Comparison of ENCODE assay signal across 6 cellular contexts in the genomic region with DNA sequence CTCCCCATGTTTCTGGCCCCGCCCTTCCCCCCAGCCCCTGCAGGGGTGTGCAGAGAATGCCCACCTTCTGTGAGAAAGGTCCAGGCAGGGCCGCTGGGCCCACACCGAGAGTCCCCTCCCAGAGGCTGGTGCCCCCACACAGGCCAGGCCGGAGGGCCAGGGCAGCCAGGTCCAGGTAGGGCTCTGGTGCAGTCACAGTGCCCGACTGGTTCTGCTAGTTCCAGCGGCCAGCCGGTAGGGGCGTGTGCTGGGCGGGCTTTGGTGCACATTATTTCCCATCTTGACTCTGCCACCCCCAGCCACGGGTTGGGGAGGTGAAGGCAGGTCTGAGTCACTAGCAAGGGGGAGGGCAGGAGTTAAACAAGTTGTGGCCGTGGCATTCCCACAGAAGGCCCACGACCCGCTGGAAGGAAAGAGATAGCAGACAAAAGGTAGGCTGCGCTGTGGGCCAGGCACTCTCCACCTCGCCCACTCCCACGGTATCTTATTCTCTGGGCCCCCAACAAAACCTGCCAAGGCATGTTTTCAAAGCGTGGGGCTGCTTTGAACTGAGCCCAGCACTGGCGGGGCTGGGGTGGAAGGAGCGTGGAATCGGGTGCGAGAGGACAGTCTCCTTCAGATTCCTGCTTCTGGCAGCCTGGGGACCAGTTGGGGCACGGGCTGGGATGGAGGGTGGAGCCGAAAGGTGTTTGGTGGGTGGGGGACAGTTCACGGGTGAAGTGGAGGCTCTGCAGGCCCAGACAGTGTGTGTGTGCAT. TPM values are rescaled to one million over a fixed set of nuclear protein-coding genes. Genes with fewer than 3 reads are reported as not detected.
DNase-seq lines count a peak whose midpoint lies in the region; ATAC-seq and TF ChIP-seq lines count a peak whose summit lies in the region.

No MANE protein-coding gene starts in this region.

- ATAC-seq in body of pancreas (peak; percentile 82), HG02973 (IDR thresholded peaks at IDR 0.05; ENCODE audit: unreplicated experiment) (no peak)

- no peaks in the 10 kb centered on the region for H3K79me1 ChIP-seq in neuronal stem cell (ENCODE audit: low read depth, low read length)

- H3K4ac ChIP-seq in neuronal stem cell (ENCODE audit: low read length): no peak overlapping the region

- no peaks in the 10 kb centered on the region for H3K27me3 ChIP-seq in body of pancreas
- peaks cover 2 to 69% (median 26%) of the 10 kb centered on the region in 3 experiments for H3K27me3 ChIP-seq in neuronal stem cell (ENCODE audit: control insufficient read depth in 3 of 3, insufficient read depth in 3 of 3, low read depth in 1 of 3, low read length in 3 of 3)

- H3K23ac ChIP-seq in neuronal stem cell (ENCODE audit: low read depth, low read length, poor library complexity): peak overlapping the region; percentile 48

- 6 to 10% methylated on average over 15 to 24 of the region's 24 CpGs for WGBS in body of pancreas, 2 donors
- no CpG with 5 or more reads among the region's 24 CpGs for WGBS in neuronal stem cell (ENCODE audit: extremely low coverage in 2 of 2, insufficient read length in 2 of 2, insufficient replicate concordance in 1 of 2), 2 donors

- H3K9ac ChIP-seq in neuronal stem cell (ENCODE audit: low read depth, low read length, poor library complexity): peak overlapping the region; percentile 26

- H3K36me3 ChIP-seq in body of pancreas (replicated peaks in 1 of 2; ENCODE audit: insufficient read depth in 1 of 2, low read depth in 2 of 2) (peaks cover 5% of the 10 kb centered on the region in 2 donors), neuronal stem cell (replicated peaks in 1 of 2; ENCODE audit: control insufficient read depth in 2 of 2, insufficient read depth in 2 of 2, low read length in 2 of 2) (no peaks in the 10 kb centered on the region)

- DNase-seq in HT-29 (ENCODE audit: low spot score): peak; percentile 86
- peak; percentile 80 to 89 (median 82) for DNase-seq in body of pancreas
- no peak for DNase-seq in neuronal stem cell (ENCODE audit: low spot score)
- no peak for DNase-seq in OCI-M1 (lab: John Stamatoyannopoulos, UW)
- DNase-seq in KG1 (lab: John Stamatoyannopoulos, UW): no peak

- H3K18ac ChIP-seq in neuronal stem cell (ENCODE audit: low read length): peak overlapping the region; percentile 91

- no peak overlapping the region for H2BK120ac ChIP-seq in neuronal stem cell (ENCODE audit: low read depth, low read length)

- no peak overlapping the region for H4K8ac ChIP-seq in neuronal stem cell (ENCODE audit: low read depth, low read length)

- no peak overlapping the region for H3K4me2 ChIP-seq in neuronal stem cell (ENCODE audit: insufficient read depth, low read length, poor library complexity, severe bottlenecking)

- H4K91ac ChIP-seq in neuronal stem cell (ENCODE audit: low read depth, low read length, poor library complexity): no peak overlapping the region

- H2BK5ac ChIP-seq in neuronal stem cell (ENCODE audit: low read length): peak overlapping the region; percentile 59

- peaks cover 79% of the 10 kb centered on the region for H3K4me1 ChIP-seq in body of pancreas
- H3K4me1 ChIP-seq in neuronal stem cell (ENCODE audit: control insufficient read depth in 2 of 2, insufficient read depth in 1 of 2, low read depth in 1 of 2, low read length in 2 of 2): peaks cover 28 to 32% of the 10 kb centered on the region in 2 donors

- H3K14ac ChIP-seq in neuronal stem cell (ENCODE audit: low read length): peak overlapping the region; percentile 25

- intact Hi-C loops in body of pancreas (cut with DNase I): loop anchor here (5.0 kb wide), 1 partner anchor 52 kb away; no protein-coding TSS in a partner anchor

- H3K9me3 ChIP-seq in body of pancreas (no peaks in the 10 kb centered on the region), neuronal stem cell (replicated peaks in 1 of 2; ENCODE audit: control insufficient read depth in 2 of 2, insufficient read depth in 1 of 2, low read depth in 1 of 2, low read length in 2 of 2) (no peaks in the 10 kb centered on the region)

- peak overlapping the region; percentile 83 for H2AK5ac ChIP-seq in neuronal stem cell (ENCODE audit: low read depth, low read length)

- H2BK15ac ChIP-seq in neuronal stem cell (ENCODE audit: low read length): peak overlapping the region; percentile 62

- no peak overlapping the region for H3K4me3 ChIP-seq in body of pancreas
- no peak overlapping the region for H3K4me3 ChIP-seq in neuronal stem cell (ENCODE audit: low read length in 2 of 2)

- peak; percentile 36 to 79 (median 62) for TF ChIP-seq CTCF in body of pancreas (IDR thresholded peaks at IDR 0.05)

- H3K27ac ChIP-seq in body of pancreas: peak overlapping the region; percentile 79 to 96 (median 90)
- H3K27ac ChIP-seq in neuronal stem cell (replicated peaks; ENCODE audit: low read length): no peak overlapping the region

- H2BK12ac ChIP-seq in neuronal stem cell (ENCODE audit: low read length): no peak overlapping the region

- TF ChIP-seq POLR2A in body of pancreas (IDR thresholded peaks at IDR 0.05): peak; percentile 63 to 74 (median 67)

- no peak overlapping the region for H2AFZ ChIP-seq in neuronal stem cell (ENCODE audit: low read length)

RNA-seq across cellular contexts. Expression of a gene that starts 1.9 kb away (rescaled TPM):
- total RNA-seq in HT-29 (2014; rRNA removed; shearing (Covaris generic)): 25.6 and 25.8 TPM in 2 replicates
- 10 to 100 TPM; 11.9 to 20.1 TPM for total RNA-seq in body of pancreas
- polyA plus RNA-seq in neuronal stem cell (2013, experiment 1 of 2): 0.04 TPM
- polyA plus RNA-seq in neuronal stem cell (2013, experiment 2 of 2): 0.07 TPM

RNA-seq across cellular contexts. Expression of a gene that starts 12.6 kb away (rescaled TPM):
- 37.5 and 44.9 TPM in 2 replicates for total RNA-seq in HT-29 (2014; rRNA removed; shearing (Covaris generic))
- total RNA-seq in body of pancreas: 10 to 100 TPM; 65.6 to 75.2 TPM
- polyA plus RNA-seq in neuronal stem cell (2013, experiment 1 of 2): 17.6 TPM
- polyA plus RNA-seq in neuronal stem cell (2013, experiment 2 of 2): 18.9 TPM

RNA-seq across cellular contexts. Expression of a gene that starts 26.1 kb away (rescaled TPM):
- total RNA-seq in HT-29 (2014; rRNA removed; shearing (Covaris generic)): 0.05 and 0.57 TPM in 2 replicates
- under 1 TPM; 0.26 to 0.33 TPM for total RNA-seq in body of pancreas
- polyA plus RNA-seq in neuronal stem cell (2013, experiment 1 of 2): 3.0 TPM
- 2.8 TPM for polyA plus RNA-seq in neuronal stem cell (2013, experiment 2 of 2)

RNA-seq across cellular contexts. Expression of a gene that starts 26.2 kb away (rescaled TPM):
- total RNA-seq in HT-29 (2014; rRNA removed; shearing (Covaris generic)): not detected in 2 replicates
- under 1 TPM in 1 of 2 donors, not detected in 1; 0.33 TPM for total RNA-seq in body of pancreas
- polyA plus RNA-seq in neuronal stem cell (2013, experiment 1 of 2): 1.8 TPM
- 2.2 TPM for polyA plus RNA-seq in neuronal stem cell (2013, experiment 2 of 2)

RNA-seq across cellular contexts. Expression of a gene that starts 55.7 kb away (rescaled TPM):
- 27.9 and 30.9 TPM in 2 replicates for total RNA-seq in HT-29 (2014; rRNA removed; shearing (Covaris generic))
- total RNA-seq in body of pancreas: 10 to 100 TPM; 39.2 to 44.5 TPM
- polyA plus RNA-seq in neuronal stem cell (2013, experiment 1 of 2): 8.9 TPM
- 8.5 TPM for polyA plus RNA-seq in neuronal stem cell (2013, experiment 2 of 2)

Comparison
In these comparisons a context has a peak if more than half of its experiments do, and no peak if none do; other contexts are left out.
1. DNase-seq: peak in HT-29 (single experiment) and body of pancreas (4 of 4); none in neuronal stem cell (single experiment), OCI-M1 (single experiment) and KG1 (single experiment).